ENCODE assay signal across 26 cellular contexts in genomic region chr2:237799060-237799428, GRCh38.
"Had no signal": no experiment of that assay in that cellular context is flagged by ENCODE, and none has a peak within 500 bp of the region (broad histone marks: within the 10 kb centered on the region; RNA-seq: fewer than 3 reads in every experiment).

No MANE protein-coding gene starts in this region.

- H3K4me1 Mint-ChIP-seq: naive thymus-derived CD4-positive, alpha-beta T cell; natural killer cell; nephron; neural progenitor cell; stimulated activated effector memory CD8-positive, alpha-beta T cell treated with anti-CD3 and anti-CD28 coated beads, Interleukin-12 subunit alpha, Interleukin-12 subunit beta, amount 100 ng/mL, for 72 hours had no signal

- H3K9me3 ChIP-seq: pancreas, sigmoid colon, transverse colon, upper lobe of right lung, uterus had no signal

- H3K36me3 ChIP-seq: neural progenitor cell, neutrophil, pancreas, right lobe of liver, sigmoid colon, stomach, tibial artery, transverse colon, upper lobe of right lung, uterus had no signal

- H2AFZ ChIP-seq: neural progenitor cell had no signal

- H3K4me3 Mint-ChIP-seq: naive thymus-derived CD4-positive, alpha-beta T cell; natural killer cell; nephron; neural progenitor cell; stimulated activated effector memory CD8-positive, alpha-beta T cell treated with anti-CD3 and anti-CD28 coated beads, Interleukin-12 subunit alpha, Interleukin-12 subunit beta, amount 100 ng/mL, for 72 hours; stimulated activated naive B cell treated with anti-CD40 and anti-IgM and Interleukin-4, amounts not matched to agents 10 μg/mL and 1 μg/mL and 100 μg/mL, for 72 hours; stimulated activated naive CD8-positive, alpha-beta T cell treated with anti-CD3 and anti-CD28 coated beads, Interleukin-15, Interleukin-2, amounts not matched to agents 100 ng/mL and 50 ng/mL, for 24 hours; type B pancreatic cell had no signal

- H3K27me3 ChIP-seq: neural progenitor cell, neutrophil, pancreas, right lobe of liver, sigmoid colon, stomach, tibial artery, transverse colon, upper lobe of right lung, uterus had no signal

- H3K4me1 ChIP-seq: neural progenitor cell, pancreas, psoas muscle, right lobe of liver, sigmoid colon, stomach, tibial artery, transverse colon, upper lobe of right lung, uterus had no signal

- H3K36me3 Mint-ChIP-seq: natural killer cell; stimulated activated effector memory CD8-positive, alpha-beta T cell treated with anti-CD3 and anti-CD28 coated beads, Interleukin-12 subunit alpha, Interleukin-12 subunit beta, amount 100 ng/mL, for 72 hours; type B pancreatic cell had no signal

- H3K27ac Mint-ChIP-seq: natural killer cell; nephron; neural progenitor cell; progenitor cell of endocrine pancreas; stimulated activated effector memory CD8-positive, alpha-beta T cell treated with anti-CD3 and anti-CD28 coated beads, Interleukin-12 subunit alpha, Interleukin-12 subunit beta, amount 100 ng/mL, for 72 hours; stimulated activated naive B cell treated with anti-CD40 and anti-IgM and Interleukin-4, amounts not matched to agents 10 μg/mL and 1 μg/mL and 100 μg/mL, for 72 hours; stimulated activated naive CD8-positive, alpha-beta T cell treated with anti-CD3 and anti-CD28 coated beads, Interleukin-15, Interleukin-2, amounts not matched to agents 100 ng/mL and 50 ng/mL, for 24 hours; type B pancreatic cell had no signal

- H3K27me3 Mint-ChIP-seq: naive thymus-derived CD4-positive, alpha-beta T cell; progenitor cell of endocrine pancreas; stimulated activated naive B cell treated with anti-CD40 and anti-IgM and Interleukin-4, amounts not matched to agents 10 μg/mL and 1 μg/mL and 100 μg/mL, for 72 hours; stimulated activated naive CD8-positive, alpha-beta T cell treated with anti-CD3 and anti-CD28 coated beads, Interleukin-15, Interleukin-2, amounts not matched to agents 100 ng/mL and 50 ng/mL, for 24 hours; type B pancreatic cell had no signal

- H3K9me3 Mint-ChIP-seq: natural killer cell; stimulated activated effector memory CD8-positive, alpha-beta T cell treated with anti-CD3 and anti-CD28 coated beads, Interleukin-12 subunit alpha, Interleukin-12 subunit beta, amount 100 ng/mL, for 72 hours; stimulated activated naive CD8-positive, alpha-beta T cell treated with anti-CD3 and anti-CD28 coated beads, Interleukin-15, Interleukin-2, amounts not matched to agents 100 ng/mL and 50 ng/mL, for 24 hours had no signal

- ATAC-seq: naive thymus-derived CD4-positive, alpha-beta T cell; natural killer cell; pancreas; psoas muscle; right lobe of liver; stimulated activated effector memory CD8-positive, alpha-beta T cell treated with anti-CD3 and anti-CD28 coated beads, Interleukin-12 subunit alpha, Interleukin-12 subunit beta, amount 100 ng/mL, for 72 hours; stimulated activated naive B cell treated with anti-CD40 and anti-IgM and Interleukin-4, amounts not matched to agents 10 μg/mL and 1 μg/mL and 100 μg/mL, for 72 hours had no signal

- H3K4me2 ChIP-seq: neural progenitor cell had no signal

- H3K4me3 ChIP-seq: neural progenitor cell, pancreas, psoas muscle, right lobe of liver, sigmoid colon, stomach, tibial artery, transverse colon, upper lobe of right lung, uterus had no signal

- DNase-seq: naive thymus-derived CD4-positive, alpha-beta T cell; natural killer cell; nucleus accumbens; pancreas; psoas muscle; right lobe of liver; sigmoid colon; small intestine; stimulated activated CD4-positive, alpha-beta T cell treated with anti-CD3 and anti-CD28 coated beads, Interleukin-15, amount 100 ng/mL, for 24 hours; stimulated activated CD4-positive, alpha-beta T cell treated with anti-CD3 and anti-CD28 coated beads, Interleukin-2, amount 100 ng/mL, for 24 hours; stimulated activated CD4-positive, alpha-beta T cell treated with anti-CD3 and anti-CD28 coated beads, Interleukin-2, amount 100 ng/mL, for 48 hours; stimulated activated CD4-positive, alpha-beta T cell treated with anti-CD3 and anti-CD28 coated beads, Interleukin-4, amount 100 ng/mL, for 24 hours; stimulated activated naive B cell treated with anti-CD40 and anti-IgM and Interleukin-4, amounts not matched to agents 10 μg/mL and 1 μg/mL and 100 μg/mL, for 72 hours; stimulated activated naive CD4-positive, alpha-beta T cell treated with Interleukin-2 at 50 U/mL for 16 hours; stomach; tibial artery; transverse colon; upper lobe of right lung; uterus had no signal

- H3K27ac ChIP-seq: neural progenitor cell, neutrophil, pancreas, psoas muscle, right lobe of liver, sigmoid colon, stomach, tibial artery, transverse colon, upper lobe of right lung, uterus had no signal
